ENCODE assay signal across 9 cellular contexts in the genomic region with DNA sequence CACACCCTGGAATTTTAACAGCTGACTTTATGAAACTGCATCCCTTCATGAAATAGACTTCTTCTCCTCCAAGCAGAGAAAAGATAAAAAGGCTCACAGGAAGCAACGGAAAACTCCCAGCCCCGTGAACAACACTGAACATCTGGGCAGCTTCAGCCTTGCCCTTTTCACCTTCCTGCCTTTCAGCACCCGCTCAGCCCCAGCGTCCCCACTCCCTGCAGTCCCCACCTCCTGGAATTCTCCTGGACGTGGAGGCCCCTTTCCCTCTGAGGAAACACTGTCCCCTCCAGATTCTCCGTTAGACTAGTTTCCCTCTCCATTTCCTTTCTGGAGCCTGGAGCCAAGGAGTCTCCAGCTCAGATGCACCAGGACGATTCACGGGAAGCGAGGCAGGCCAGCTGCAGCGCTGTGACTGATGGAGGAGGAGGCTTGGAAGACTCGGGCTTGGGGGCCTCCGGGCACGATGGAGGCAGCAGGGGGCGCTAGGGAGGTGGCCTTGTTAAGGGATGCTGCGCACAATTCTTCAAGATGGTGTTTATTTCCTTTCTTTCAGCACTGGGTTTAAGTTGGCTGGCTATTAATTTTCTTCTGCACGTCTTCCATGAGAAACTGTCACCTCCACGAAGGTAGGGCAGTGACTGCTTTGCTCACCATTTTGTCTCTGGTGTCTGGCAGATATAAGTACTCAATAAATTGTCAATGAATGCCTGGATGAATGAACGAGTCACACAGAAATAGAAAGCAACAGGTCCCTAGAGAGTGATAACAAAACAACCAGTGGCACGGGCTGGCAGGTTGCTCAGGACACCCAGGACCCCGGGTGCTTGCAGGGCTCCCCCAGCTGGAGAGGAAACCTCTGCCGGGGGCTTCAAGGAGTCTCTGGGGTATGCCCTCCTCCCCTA. TPM values are rescaled to one million over a fixed set of nuclear protein-coding genes. Genes with fewer than 3 reads are reported as not detected.
DNase-seq lines count a peak whose midpoint lies in the region; ATAC-seq and TF ChIP-seq lines count a peak whose summit lies in the region.
"Had no signal": no experiment of that assay in that cellular context is flagged by ENCODE, and none has a peak within 500 bp of the region (broad histone marks: within the 10 kb centered on the region; RNA-seq: fewer than 3 reads in every experiment).

No MANE protein-coding gene starts in this region.

- DNase-seq in NCI-H1930 (lab: John Stamatoyannopoulos, UW) (peak; percentile 10 to 44), erythroblast (lab: John Stamatoyannopoulos, UW) (peak; percentile 74 to 81), RKO (ENCODE audit: low spot score) (no peak)
- peak; percentile 87 for DNase-seq in activated CD8-positive, alpha-beta memory T cell treated with anti-CD3 and anti-CD28 coated beads for 24 hours
- peak; percentile 18 to 79 (median 48) for DNase-seq in naive thymus-derived CD8-positive, alpha-beta T cell
- DNase-seq in stimulated activated naive CD8-positive, alpha-beta T cell treated with anti-CD3 and anti-CD28 coated beads, Interleukin-15, Interleukin-2, amounts not matched to agents 100 U/mL and 50 U/mL, for 24 hours = peak; percentile 88

- peak; percentile 87 for TF ChIP-seq CTCF in C4-2B (conservative IDR thresholded peaks at IDR 0.05)

- peak overlapping the region in 8 of 10 donors; percentile 30 to 58 (median 34) for H3K4me3 Mint-ChIP-seq in naive thymus-derived CD8-positive, alpha-beta T cell

- peak; percentile 64 for ATAC-seq in GM21423 (IDR thresholded peaks at IDR 0.05; ENCODE audit: unreplicated experiment)
- ATAC-seq in naive thymus-derived CD8-positive, alpha-beta T cell = peak; percentile 65 to 71
- peak; percentile 76 for ATAC-seq in stimulated activated naive CD8-positive, alpha-beta T cell treated with anti-CD3 and anti-CD28 coated beads, Interleukin-15, Interleukin-2, amounts not matched to agents 100 U/mL and 50 U/mL, for 24 hours

- no peaks in the 10 kb centered on the region for H3K36me3 Mint-ChIP-seq in naive thymus-derived CD8-positive, alpha-beta T cell
- H3K36me3 Mint-ChIP-seq: IgD-negative memory B cell had no signal

- H3K27ac ChIP-seq in C4-2B = no peak overlapping the region

- TF ChIP-seq POLR2A in erythroblast (IDR thresholded peaks at IDR 0.05; ENCODE audit: low read length) = no peak

- POLR2A ChIA-PET in naive thymus-derived CD8-positive, alpha-beta T cell (lab: Charles Lee) = no interaction called here

- H3K9me3 Mint-ChIP-seq in naive thymus-derived CD8-positive, alpha-beta T cell = no peaks in the 10 kb centered on the region

- peaks cover 8 to 51% (median 18%) of the 10 kb centered on the region in 5 donors for H3K27me3 Mint-ChIP-seq in naive thymus-derived CD8-positive, alpha-beta T cell

- H3K4me1 Mint-ChIP-seq in naive thymus-derived CD8-positive, alpha-beta T cell = peaks cover 6 to 10% (median 10%) of the 10 kb centered on the region in 4 donors

- H3K27ac Mint-ChIP-seq in naive thymus-derived CD8-positive, alpha-beta T cell = peak overlapping the region in 2 of 10 donors; percentile 24 to 29

RNA-seq across cellular contexts. Expression of gene MYOC, which starts 3.0 kb away (rescaled TPM):
- total RNA-seq in naive thymus-derived CD8-positive, alpha-beta T cell = not detected
- polyA plus RNA-seq in naive thymus-derived CD8-positive, alpha-beta T cell = not detected
- polyA plus RNA-seq: IgD-negative memory B cell had no signal

RNA-seq across cellular contexts. Expression of gene MYOCOS, which starts 33.4 kb away (rescaled TPM):
- under 1 TPM; 0.47 to 0.70 TPM for total RNA-seq in naive thymus-derived CD8-positive, alpha-beta T cell
- not detected for polyA plus RNA-seq in naive thymus-derived CD8-positive, alpha-beta T cell
